In genomic region chr7:140778568-140778967, GRCh38 we compare ENCODE assay signal across 33 cellular contexts.
"Had no signal": no experiment of that assay in that cellular context is flagged by ENCODE, and none has a peak within 500 bp of the region (broad histone marks: within the 10 kb centered on the region; RNA-seq: fewer than 3 reads in every experiment).

No MANE protein-coding gene starts in this region.

- H3K4me3 Mint-ChIP-seq: activated B cell treated with CpG ODN at 0.5 μM for 24 hours; activated CD4-positive, alpha-beta memory T cell treated with anti-CD3 and anti-CD28 coated beads for 36 hours; activated CD4-positive, alpha-beta T cell treated with anti-CD3 and anti-CD28 coated beads, Interleukin-2, amount 10 ng/mL, durations not matched to agents 24 days and 14 days; activated CD8-positive, alpha-beta T cell treated with anti-CD3 and anti-CD28 coated beads for 36 hours; activated naive CD8-positive, alpha-beta T cell treated with anti-CD3 and anti-CD28 coated beads for 36 hours; activated T-cell treated with anti-CD3 and anti-CD28 coated beads, Interleukin-2, amount 50 U/mL, for 4 hours; activated T-cell treated with anti-CD3 and anti-CD28 coated beads, Interleukin-2, amount 50 U/mL, for 72 hours; activated T-helper 1 cell treated with anti-CD3 and anti-CD28 coated beads, Interleukin-12 subunit alpha, Interleukin-12 subunit beta, Interleukin-2, Interleukin-4 antibody, amounts not matched to agents 30 ng/mL and 10 ng/mL and 1 ng/mL, durations not matched to agents 14 hours and 24 hours and 36 hours; activated T-helper 17 cell treated with anti-CD3 and anti-CD28 coated beads, Interleukin-2, amount 50 U/mL, for 72 hours; T-helper 1 cell treated with Interleukin-12 subunit alpha and Interleukin-12 subunit beta and Interleukin-4 antibody, amounts not matched to agents 30 μg/mL and 1 μg/mL, for 36 hours; T-helper 2 cell treated with Interferon-gamma antibody and Interleukin-4, amounts not matched to agents 5 μg/mL and 100 μg/mL, for 36 hours had no signal

- H3K27ac ChIP-seq: adrenal gland, body of pancreas, brain microvascular endothelial cell, breast epithelium, VCaP had no signal

- H3K4me3 ChIP-seq: adrenal gland, body of pancreas, breast epithelium had no signal

- H3K36me3 Mint-ChIP-seq: activated naive CD4-positive, alpha-beta T cell treated with anti-CD3 and anti-CD28 coated beads, Interleukin-2, amount 50 U/mL, for 72 hours had no signal

- H3K27ac Mint-ChIP-seq: activated B cell treated with CpG ODN at 0.5 μM for 24 hours; activated CD4-positive, alpha-beta memory T cell treated with anti-CD3 and anti-CD28 coated beads for 36 hours; activated CD4-positive, alpha-beta T cell treated with anti-CD3 and anti-CD28 coated beads, Interleukin-2, amount 10 ng/mL, durations not matched to agents 24 days and 14 days; activated CD8-positive, alpha-beta T cell treated with anti-CD3 and anti-CD28 coated beads for 36 hours; activated naive CD4-positive, alpha-beta T cell treated with anti-CD3 and anti-CD28 coated beads, Interleukin-2, amount 50 U/mL, for 72 hours; activated naive CD8-positive, alpha-beta T cell treated with anti-CD3 and anti-CD28 coated beads for 36 hours; activated T-cell treated with anti-CD3 and anti-CD28 coated beads, Interleukin-2, amount 50 U/mL, for 72 hours; activated T-helper 1 cell treated with anti-CD3 and anti-CD28 coated beads, Interleukin-12 subunit alpha, Interleukin-12 subunit beta, Interleukin-2, Interleukin-4 antibody, amounts not matched to agents 30 ng/mL and 10 ng/mL and 1 ng/mL, durations not matched to agents 14 hours and 24 hours and 36 hours; activated T-helper 17 cell treated with anti-CD3 and anti-CD28 coated beads, Interleukin-2, amount 50 U/mL, for 72 hours; T-helper 1 cell treated with Interleukin-12 subunit alpha and Interleukin-12 subunit beta and Interleukin-4 antibody, amounts not matched to agents 30 μg/mL and 1 μg/mL, for 36 hours; T-helper 2 cell treated with Interferon-gamma antibody and Interleukin-4, amounts not matched to agents 5 μg/mL and 100 μg/mL, for 36 hours had no signal

- H3K4me1 ChIP-seq: adrenal gland, body of pancreas, breast epithelium had no signal

- H3K9me3 ChIP-seq: adrenal gland, body of pancreas, breast epithelium had no signal

- H3K27me3 ChIP-seq: adrenal gland, body of pancreas, brain microvascular endothelial cell, breast epithelium had no signal

- DNase-seq: activated B cell treated with CpG ODN at 0.5 μM for 24 hours; activated CD4-positive, alpha-beta memory T cell treated with anti-CD3 and anti-CD28 coated beads for 36 hours; activated CD4-positive, alpha-beta T cell treated with anti-CD3 and anti-CD28 coated beads for 4 hours; activated CD4-positive, alpha-beta T cell treated with anti-CD3 and anti-CD28 coated beads, Interleukin-2, amount 10 ng/mL, durations not matched to agents 24 days and 14 days; activated CD4-positive, alpha-beta T cell treated with anti-CD3 and anti-CD28 coated beads, Interleukin-2, amount 50 U/mL, for 1 hour; activated CD4-positive, alpha-beta T cell treated with anti-CD3 and anti-CD28 coated beads, Interleukin-2, amount 50 U/mL, for 4 hours; activated CD4-positive, CD25-positive, alpha-beta regulatory T cell treated with anti-CD3 and anti-CD28 coated beads, Interleukin-2, amount 50 U/mL, for 72 hours; activated CD8-positive, alpha-beta memory T cell treated with anti-CD3 and anti-CD28 coated beads, Interleukin-2, amount 50 U/mL, for 4 hours; activated CD8-positive, alpha-beta T cell treated with anti-CD3 and anti-CD28 coated beads for 36 hours; activated effector memory CD4-positive, alpha-beta T cell treated with anti-CD3 and anti-CD28 coated beads, Interleukin-2, amount 50 U/mL, for 16 hours; activated gamma-delta T cell treated with Interleukin-2 at 50 U/mL for 16 hours; activated naive CD4-positive, alpha-beta T cell; activated naive CD8-positive, alpha-beta T cell treated with anti-CD3 and anti-CD28 coated beads for 36 hours; activated T-cell treated with anti-CD3 and anti-CD28 coated beads for 4 hours; activated T-cell treated with anti-CD3 and anti-CD28 coated beads, Interleukin-2, amount 50 U/mL, for 1 hour; activated T-cell treated with anti-CD3 and anti-CD28 coated beads, Interleukin-2, amount 50 U/mL, for 4 hours; activated T-cell treated with anti-CD3 and anti-CD28 coated beads, Interleukin-2, amount 50 U/mL, for 72 hours; adrenal gland; amniotic stem cell; aorta; body of pancreas; brain microvascular endothelial cell; central memory CD4-positive, alpha-beta T cell; cerebellar nuclear complex; T-helper 1 cell; T-helper 9 cell had no signal

- H3K4me1 Mint-ChIP-seq: activated B cell treated with CpG ODN at 0.5 μM for 24 hours; activated naive CD8-positive, alpha-beta T cell treated with anti-CD3 and anti-CD28 coated beads for 36 hours had no signal

- H3K9me3 Mint-ChIP-seq: activated B cell treated with CpG ODN at 0.5 μM for 24 hours; activated CD4-positive, alpha-beta memory T cell treated with anti-CD3 and anti-CD28 coated beads for 36 hours; activated CD4-positive, alpha-beta T cell treated with anti-CD3 and anti-CD28 coated beads, Interleukin-2, amount 10 ng/mL, durations not matched to agents 24 days and 14 days; activated CD8-positive, alpha-beta T cell treated with anti-CD3 and anti-CD28 coated beads for 36 hours; activated naive CD4-positive, alpha-beta T cell treated with anti-CD3 and anti-CD28 coated beads, Interleukin-2, amount 50 U/mL, for 72 hours; activated naive CD8-positive, alpha-beta T cell treated with anti-CD3 and anti-CD28 coated beads for 36 hours; activated T-cell treated with anti-CD3 and anti-CD28 coated beads, Interleukin-2, amount 50 U/mL, for 4 hours; activated T-cell treated with anti-CD3 and anti-CD28 coated beads, Interleukin-2, amount 50 U/mL, for 72 hours; activated T-helper 1 cell treated with anti-CD3 and anti-CD28 coated beads, Interleukin-12 subunit alpha, Interleukin-12 subunit beta, Interleukin-2, Interleukin-4 antibody, amounts not matched to agents 30 ng/mL and 10 ng/mL and 1 ng/mL, durations not matched to agents 14 hours and 24 hours and 36 hours; activated T-helper 17 cell treated with anti-CD3 and anti-CD28 coated beads, Interleukin-2, amount 50 U/mL, for 72 hours; T-helper 1 cell treated with Interleukin-12 subunit alpha and Interleukin-12 subunit beta and Interleukin-4 antibody, amounts not matched to agents 30 μg/mL and 1 μg/mL, for 36 hours; T-helper 2 cell treated with Interferon-gamma antibody and Interleukin-4, amounts not matched to agents 5 μg/mL and 100 μg/mL, for 36 hours had no signal

- ATAC-seq: activated naive CD4-positive, alpha-beta T cell treated with anti-CD3 and anti-CD28 coated beads, Interleukin-2, amount 50 U/mL, for 72 hours; activated T-cell treated with anti-CD3 and anti-CD28 coated beads, Interleukin-2, amount 50 U/mL, for 4 hours; activated T-cell treated with anti-CD3 and anti-CD28 coated beads, Interleukin-2, amount 50 U/mL, for 72 hours; activated T-helper 17 cell treated with anti-CD3 and anti-CD28 coated beads, Interleukin-2, amount 50 U/mL, for 72 hours; body of pancreas had no signal

- H3K27me3 Mint-ChIP-seq: activated B cell treated with CpG ODN at 0.5 μM for 24 hours; activated CD4-positive, alpha-beta memory T cell treated with anti-CD3 and anti-CD28 coated beads for 36 hours; activated CD4-positive, alpha-beta T cell treated with anti-CD3 and anti-CD28 coated beads, Interleukin-2, amount 10 ng/mL, durations not matched to agents 24 days and 14 days; activated CD8-positive, alpha-beta T cell treated with anti-CD3 and anti-CD28 coated beads for 36 hours; activated naive CD8-positive, alpha-beta T cell treated with anti-CD3 and anti-CD28 coated beads for 36 hours; activated T-helper 17 cell treated with anti-CD3 and anti-CD28 coated beads, Interleukin-2, amount 50 U/mL, for 72 hours had no signal
